Comparison of ENCODE assay signal across 35 cellular contexts in genomic region chr6:108161724-108162282, GRCh38. TPM values are rescaled to one million over a fixed set of nuclear protein-coding genes. Genes with fewer than 3 reads are reported as not detected.
"Had no signal": no experiment of that assay in that cellular context is flagged by ENCODE, and none has a peak within 500 bp of the region (broad histone marks: within the 10 kb centered on the region; RNA-seq: fewer than 3 reads in every experiment).

No MANE protein-coding gene starts in this region.

- H3K27ac Mint-ChIP-seq: activated CD4-positive, alpha-beta memory T cell treated with anti-CD3 and anti-CD28 coated beads for 36 hours; activated CD4-positive, alpha-beta T cell treated with anti-CD3 and anti-CD28 coated beads for 36 hours; activated CD4-positive, alpha-beta T cell treated with anti-CD3 and anti-CD28 coated beads, Interleukin-2, amount 10 ng/mL, durations not matched to agents 24 days and 14 days; activated CD8-positive, alpha-beta memory T cell treated with anti-CD3 and anti-CD28 coated beads, Interleukin-2, amount 10 ng/mL, durations not matched to agents 7 days and 5 days; activated CD8-positive, alpha-beta T cell treated with anti-CD3 and anti-CD28 coated beads, Interleukin-2, amount 10 ng/mL, durations not matched to agents 7 days and 5 days; activated naive CD4-positive, alpha-beta T cell treated with anti-CD3 and anti-CD28 coated beads, Interleukin-2, amount 10 ng/mL, durations not matched to agents 7 days and 5 days; activated naive CD8-positive, alpha-beta T cell; activated T-cell treated with anti-CD3 and anti-CD28 coated beads, Interleukin-2, amount 50 U/mL, for 72 hours; dendritic cell treated with granulocyte-macrophage colony-stimulating factor and Interleukin-4, amounts not matched to agents 40 ng/mL and 50 ng/mL, for 4 days; endodermal cell had no signal

- ATAC-seq: activated CD4-positive, alpha-beta T cell treated with anti-CD3 and anti-CD28 coated beads for 36 hours; activated CD8-positive, alpha-beta memory T cell treated with anti-CD3 and anti-CD28 coated beads, Interleukin-2, amount 10 ng/mL, durations not matched to agents 7 days and 5 days; activated CD8-positive, alpha-beta T cell treated with anti-CD3 and anti-CD28 coated beads, Interleukin-2, amount 10 ng/mL, durations not matched to agents 7 days and 5 days; activated T-cell treated with anti-CD3 and anti-CD28 coated beads, Interleukin-2, amount 50 U/mL, for 72 hours; esophagus mucosa; foreskin keratinocyte; gastrocnemius medialis; heart left ventricle had no signal

- DNase-seq: activated CD4-positive, alpha-beta memory T cell treated with anti-CD3 and anti-CD28 coated beads for 36 hours; activated CD4-positive, alpha-beta T cell treated with anti-CD3 and anti-CD28 coated beads for 36 hours; activated CD4-positive, alpha-beta T cell treated with anti-CD3 and anti-CD28 coated beads, Interleukin-2, amount 10 ng/mL, durations not matched to agents 24 days and 14 days; activated CD4-positive, CD25-positive, alpha-beta regulatory T cell; activated CD4-positive, CD25-positive, alpha-beta regulatory T cell treated with anti-CD3 and anti-CD28 coated beads, Interleukin-2, amount 50 U/mL, for 72 hours; activated CD8-positive, alpha-beta memory T cell treated with anti-CD3 and anti-CD28 coated beads, Interleukin-2, amount 10 ng/mL, durations not matched to agents 7 days and 5 days; activated CD8-positive, alpha-beta memory T cell treated with anti-CD3 and anti-CD28 coated beads, Interleukin-2, amount 50 U/mL, for 4 hours; activated CD8-positive, alpha-beta T cell treated with anti-CD3 and anti-CD28 coated beads, Interleukin-2, amount 10 ng/mL, durations not matched to agents 7 days and 5 days; activated gamma-delta T cell; activated naive CD4-positive, alpha-beta T cell; activated naive CD4-positive, alpha-beta T cell treated with anti-CD3 and anti-CD28 coated beads, Interleukin-2, amount 10 ng/mL, durations not matched to agents 7 days and 5 days; activated T-cell treated with anti-CD3 and anti-CD28 coated beads, Interleukin-2, amount 50 U/mL, for 1 hour; activated T-cell treated with anti-CD3 and anti-CD28 coated beads, Interleukin-2, amount 50 U/mL, for 72 hours; amniotic stem cell; anterior cingulate cortex; brain microvascular endothelial cell; dorsolateral prefrontal cortex; effector memory CD4-positive, alpha-beta T cell; foreskin keratinocyte; gastrocnemius medialis; glutamatergic neuron; heart left ventricle; T-helper 2 cell had no signal

- FAIRE-seq: astrocyte, bronchial epithelial cell had no signal

- H3K9me3 Mint-ChIP-seq: activated CD4-positive, alpha-beta memory T cell treated with anti-CD3 and anti-CD28 coated beads for 36 hours; activated naive CD4-positive, alpha-beta T cell treated with anti-CD3 and anti-CD28 coated beads, Interleukin-2, amount 10 ng/mL, durations not matched to agents 7 days and 5 days; activated T-cell treated with anti-CD3 and anti-CD28 coated beads, Interleukin-2, amount 50 U/mL, for 72 hours; central memory CD8-positive, alpha-beta T cell; dendritic cell treated with granulocyte-macrophage colony-stimulating factor and Interleukin-4, amounts not matched to agents 40 ng/mL and 50 ng/mL, for 4 days; endodermal cell had no signal

- H3K9me3 ChIP-seq: gastrocnemius medialis, heart left ventricle had no signal

- H3K36me3 ChIP-seq: brain microvascular endothelial cell, gastrocnemius medialis, heart left ventricle had no signal

- H3K4me3 ChIP-seq: coronary artery, dorsolateral prefrontal cortex, gastrocnemius medialis, heart left ventricle had no signal

- H3K4me3 Mint-ChIP-seq: activated CD4-positive, alpha-beta memory T cell treated with anti-CD3 and anti-CD28 coated beads for 36 hours; activated CD4-positive, alpha-beta T cell treated with anti-CD3 and anti-CD28 coated beads for 36 hours; activated CD4-positive, alpha-beta T cell treated with anti-CD3 and anti-CD28 coated beads, Interleukin-2, amount 10 ng/mL, durations not matched to agents 24 days and 14 days; activated CD8-positive, alpha-beta memory T cell treated with anti-CD3 and anti-CD28 coated beads, Interleukin-2, amount 10 ng/mL, durations not matched to agents 7 days and 5 days; activated CD8-positive, alpha-beta T cell treated with anti-CD3 and anti-CD28 coated beads, Interleukin-2, amount 10 ng/mL, durations not matched to agents 7 days and 5 days; activated naive CD4-positive, alpha-beta T cell treated with anti-CD3 and anti-CD28 coated beads, Interleukin-2, amount 10 ng/mL, durations not matched to agents 7 days and 5 days; activated naive CD8-positive, alpha-beta T cell; activated T-cell treated with anti-CD3 and anti-CD28 coated beads, Interleukin-2, amount 50 U/mL, for 72 hours; central memory CD8-positive, alpha-beta T cell; dendritic cell treated with granulocyte-macrophage colony-stimulating factor and Interleukin-4, amounts not matched to agents 40 ng/mL and 50 ng/mL, for 4 days; endodermal cell had no signal

- H3K36me3 Mint-ChIP-seq: activated CD4-positive, alpha-beta memory T cell treated with anti-CD3 and anti-CD28 coated beads for 36 hours; activated naive CD8-positive, alpha-beta T cell had no signal

- H3K27ac ChIP-seq: brain microvascular endothelial cell, coronary artery, foreskin keratinocyte, gastrocnemius medialis, heart left ventricle had no signal

RNA-seq across cellular contexts. Expression of gene NR2E1, which starts 4.0 kb away (rescaled TPM):
- total RNA-seq: activated CD4-positive, alpha-beta memory T cell treated with anti-CD3 and anti-CD28 coated beads for 36 hours; activated CD4-positive, alpha-beta T cell treated with anti-CD3 and anti-CD28 coated beads for 36 hours; activated CD4-positive, alpha-beta T cell treated with anti-CD3 and anti-CD28 coated beads, Interleukin-2, amount 10 ng/mL, durations not matched to agents 24 days and 14 days; activated CD8-positive, alpha-beta memory T cell treated with anti-CD3 and anti-CD28 coated beads for 36 hours; activated CD8-positive, alpha-beta memory T cell treated with anti-CD3 and anti-CD28 coated beads, Interleukin-2, amount 10 ng/mL, durations not matched to agents 7 days and 5 days; activated CD8-positive, alpha-beta T cell treated with anti-CD3 and anti-CD28 coated beads, Interleukin-2, amount 10 ng/mL, durations not matched to agents 7 days and 5 days; activated T-cell treated with anti-CD3 and anti-CD28 coated beads, Interleukin-2, amount 50 U/mL, for 72 hours; astrocyte; bronchial epithelial cell; cerebellum; endodermal cell; epithelial cell of proximal tubule; foreskin keratinocyte; gastrocnemius medialis; heart left ventricle; T-helper 1 cell treated with Interleukin-12 subunit alpha and Interleukin-12 subunit beta and Interleukin-4 antibody, amounts not matched to agents 30 ng/mL and 1 ng/mL, for 36 hours had no signal
- polyA plus RNA-seq: foreskin keratinocyte, heart left ventricle had no signal
